Comparison of ENCODE assay signal across 1 cellular context in the genomic region with DNA sequence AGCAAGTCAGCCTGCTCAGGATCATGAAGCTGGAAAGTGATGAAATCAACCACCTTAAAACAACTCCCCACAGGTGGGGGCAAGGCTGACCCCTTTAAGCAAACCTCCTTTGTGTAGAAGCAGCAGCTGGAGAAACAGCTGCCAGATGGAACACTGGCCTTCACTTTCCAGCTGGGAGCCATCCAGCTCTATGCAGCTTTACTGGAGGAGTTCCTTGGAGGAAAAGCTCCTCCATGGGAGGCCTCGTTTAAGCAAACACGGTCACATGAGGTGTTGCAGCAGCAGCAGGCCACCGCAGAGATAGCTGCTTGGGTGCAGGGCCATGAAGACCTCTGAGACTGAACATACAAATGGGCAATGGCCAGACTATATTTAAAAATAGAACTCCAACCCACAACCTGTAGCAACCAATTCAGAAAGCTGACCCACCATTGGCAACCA.
A peak's percentile ranks its signal among the peaks of the same experiment; 100 is the strongest.
TF ChIP-seq lines count a peak whose summit lies in the region.

No MANE protein-coding gene starts in this region.

TF ChIP-seq in K562, 482 proteins besides CTCF, POLR2A, EP300 and RAD21 (continued from another document and continues in another):
- TF ChIP-seq, protein P1, sequence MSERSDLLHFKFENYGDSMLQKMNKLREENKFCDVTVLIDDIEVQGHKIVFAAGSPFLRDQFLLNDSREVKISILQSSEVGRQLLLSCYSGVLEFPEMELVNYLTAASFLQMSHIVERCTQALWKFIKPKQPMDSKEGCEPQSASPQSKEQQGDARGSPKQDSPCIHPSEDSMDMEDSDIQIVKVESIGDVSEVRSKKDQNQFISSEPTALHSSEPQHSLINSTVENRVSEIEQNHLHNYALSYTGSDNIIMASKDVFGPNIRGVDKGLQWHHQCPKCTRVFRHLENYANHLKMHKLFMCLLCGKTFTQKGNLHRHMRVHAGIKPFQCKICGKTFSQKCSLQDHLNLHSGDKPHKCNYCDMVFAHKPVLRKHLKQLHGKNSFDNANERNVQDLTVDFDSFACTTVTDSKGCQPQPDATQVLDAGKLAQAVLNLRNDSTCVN (CRISPR knock-in tag; IDR thresholded peaks at IDR 0.05), result no peak
- TF ChIP-seq, protein P2, sequence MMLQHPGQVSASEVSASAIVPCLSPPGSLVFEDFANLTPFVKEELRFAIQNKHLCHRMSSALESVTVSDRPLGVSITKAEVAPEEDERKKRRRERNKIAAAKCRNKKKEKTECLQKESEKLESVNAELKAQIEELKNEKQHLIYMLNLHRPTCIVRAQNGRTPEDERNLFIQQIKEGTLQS (IDR thresholded peaks at IDR 0.05), result 0 out of 2 replicates have a peak, but pooled peaks have one; percentile 23
- TF ChIP-seq, protein P2 (CRISPR knock-in tag; conservative IDR thresholded peaks at IDR 0.05), result no peak
- TF ChIP-seq, protein P3, sequence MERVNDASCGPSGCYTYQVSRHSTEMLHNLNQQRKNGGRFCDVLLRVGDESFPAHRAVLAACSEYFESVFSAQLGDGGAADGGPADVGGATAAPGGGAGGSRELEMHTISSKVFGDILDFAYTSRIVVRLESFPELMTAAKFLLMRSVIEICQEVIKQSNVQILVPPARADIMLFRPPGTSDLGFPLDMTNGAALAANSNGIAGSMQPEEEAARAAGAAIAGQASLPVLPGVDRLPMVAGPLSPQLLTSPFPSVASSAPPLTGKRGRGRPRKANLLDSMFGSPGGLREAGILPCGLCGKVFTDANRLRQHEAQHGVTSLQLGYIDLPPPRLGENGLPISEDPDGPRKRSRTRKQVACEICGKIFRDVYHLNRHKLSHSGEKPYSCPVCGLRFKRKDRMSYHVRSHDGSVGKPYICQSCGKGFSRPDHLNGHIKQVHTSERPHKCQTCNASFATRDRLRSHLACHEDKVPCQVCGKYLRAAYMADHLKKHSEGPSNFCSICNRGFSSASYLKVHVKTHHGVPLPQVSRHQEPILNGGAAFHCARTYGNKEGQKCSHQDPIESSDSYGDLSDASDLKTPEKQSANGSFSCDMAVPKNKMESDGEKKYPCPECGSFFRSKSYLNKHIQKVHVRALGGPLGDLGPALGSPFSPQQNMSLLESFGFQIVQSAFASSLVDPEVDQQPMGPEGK (CRISPR knock-in tag; IDR thresholded peaks at IDR 0.05; ENCODE audit: borderline replicate concordance), result no peak
- TF ChIP-seq, protein P4, sequence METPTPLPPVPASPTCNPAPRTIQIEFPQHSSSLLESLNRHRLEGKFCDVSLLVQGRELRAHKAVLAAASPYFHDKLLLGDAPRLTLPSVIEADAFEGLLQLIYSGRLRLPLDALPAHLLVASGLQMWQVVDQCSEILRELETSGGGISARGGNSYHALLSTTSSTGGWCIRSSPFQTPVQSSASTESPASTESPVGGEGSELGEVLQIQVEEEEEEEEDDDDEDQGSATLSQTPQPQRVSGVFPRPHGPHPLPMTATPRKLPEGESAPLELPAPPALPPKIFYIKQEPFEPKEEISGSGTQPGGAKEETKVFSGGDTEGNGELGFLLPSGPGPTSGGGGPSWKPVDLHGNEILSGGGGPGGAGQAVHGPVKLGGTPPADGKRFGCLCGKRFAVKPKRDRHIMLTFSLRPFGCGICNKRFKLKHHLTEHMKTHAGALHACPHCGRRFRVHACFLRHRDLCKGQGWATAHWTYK (CRISPR knock-in tag; IDR thresholded peaks at IDR 0.05), result 0 out of 2 replicates have a peak, but pooled peaks have one; percentile 36
- TF ChIP-seq KLF6 (CRISPR knock-in tag; IDR thresholded peaks at IDR 0.05; ENCODE audit: borderline replicate concordance) (peak; percentile 33; the same call in 1 of the 2 replicates), RFX5 (IDR thresholded peaks at IDR 0.05; ENCODE audit: low read depth, low read length) (no peak), CBX3 (IDR thresholded peaks at IDR 0.05; ENCODE audit: borderline replicate concordance in 1 of 2, low read length in 2 of 2) (no peak), TARDBP (IDR thresholded peaks at IDR 0.05) (no peak), ESRRB (CRISPR knock-in tag; IDR thresholded peaks at IDR 0.05; ENCODE audit: borderline replicate concordance) (no peak), CEBPG (CRISPR knock-in tag; IDR thresholded peaks at IDR 0.05) (peak; percentile 37), CEBPG (tag; conservative IDR thresholded peaks at IDR 0.05 in 1 of 2, IDR thresholded peaks at IDR 0.05 in 1 of 2) (peak; percentile 66 to 79; a peak in 3 of 4 replicates), TGIF2 (CRISPR knock-in tag; IDR thresholded peaks at IDR 0.05) (no peak), ZNF431 (CRISPR knock-in tag; IDR thresholded peaks at IDR 0.05) (no peak), ASH1L (IDR thresholded peaks at IDR 0.05; ENCODE audit: borderline replicate concordance, low read depth, partially characterized antibody) (no peak), EGR1 (conservative IDR thresholded peaks at IDR 0.05) (no peak), TCF3 (CRISPR knock-in tag; IDR thresholded peaks at IDR 0.05) (no peak), FUS (optimal IDR thresholded peaks at IDR 0.05; ENCODE audit: low read depth, low read length) (no peak), FOXA1 (IDR thresholded peaks at IDR 0.05; ENCODE audit: borderline replicate concordance) (no peak), KDM2B (CRISPR knock-in tag; IDR thresholded peaks at IDR 0.05) (no peak), MIER1 (IDR thresholded peaks at IDR 0.05; ENCODE audit: low read depth) (no peak), KLF13 (tag; IDR thresholded peaks at IDR 0.05; ENCODE audit: borderline replicate concordance, low read depth) (no peak), CBX1 (IDR thresholded peaks at IDR 0.05; ENCODE audit: low read depth) (no peak), ZNF583 (CRISPR knock-in tag; IDR thresholded peaks at IDR 0.05) (peak; percentile 35; the same call in 1 of the 2 replicates)
- TF ChIP-seq, protein P5, sequence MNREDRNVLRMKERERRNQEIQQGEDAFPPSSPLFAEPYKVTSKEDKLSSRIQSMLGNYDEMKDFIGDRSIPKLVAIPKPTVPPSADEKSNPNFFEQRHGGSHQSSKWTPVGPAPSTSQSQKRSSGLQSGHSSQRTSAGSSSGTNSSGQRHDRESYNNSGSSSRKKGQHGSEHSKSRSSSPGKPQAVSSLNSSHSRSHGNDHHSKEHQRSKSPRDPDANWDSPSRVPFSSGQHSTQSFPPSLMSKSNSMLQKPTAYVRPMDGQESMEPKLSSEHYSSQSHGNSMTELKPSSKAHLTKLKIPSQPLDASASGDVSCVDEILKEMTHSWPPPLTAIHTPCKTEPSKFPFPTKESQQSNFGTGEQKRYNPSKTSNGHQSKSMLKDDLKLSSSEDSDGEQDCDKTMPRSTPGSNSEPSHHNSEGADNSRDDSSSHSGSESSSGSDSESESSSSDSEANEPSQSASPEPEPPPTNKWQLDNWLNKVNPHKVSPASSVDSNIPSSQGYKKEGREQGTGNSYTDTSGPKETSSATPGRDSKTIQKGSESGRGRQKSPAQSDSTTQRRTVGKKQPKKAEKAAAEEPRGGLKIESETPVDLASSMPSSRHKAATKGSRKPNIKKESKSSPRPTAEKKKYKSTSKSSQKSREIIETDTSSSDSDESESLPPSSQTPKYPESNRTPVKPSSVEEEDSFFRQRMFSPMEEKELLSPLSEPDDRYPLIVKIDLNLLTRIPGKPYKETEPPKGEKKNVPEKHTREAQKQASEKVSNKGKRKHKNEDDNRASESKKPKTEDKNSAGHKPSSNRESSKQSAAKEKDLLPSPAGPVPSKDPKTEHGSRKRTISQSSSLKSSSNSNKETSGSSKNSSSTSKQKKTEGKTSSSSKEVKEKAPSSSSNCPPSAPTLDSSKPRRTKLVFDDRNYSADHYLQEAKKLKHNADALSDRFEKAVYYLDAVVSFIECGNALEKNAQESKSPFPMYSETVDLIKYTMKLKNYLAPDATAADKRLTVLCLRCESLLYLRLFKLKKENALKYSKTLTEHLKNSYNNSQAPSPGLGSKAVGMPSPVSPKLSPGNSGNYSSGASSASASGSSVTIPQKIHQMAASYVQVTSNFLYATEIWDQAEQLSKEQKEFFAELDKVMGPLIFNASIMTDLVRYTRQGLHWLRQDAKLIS (CRISPR knock-in tag; IDR thresholded peaks at IDR 0.05), result no peak
- TF ChIP-seq, protein P6, sequence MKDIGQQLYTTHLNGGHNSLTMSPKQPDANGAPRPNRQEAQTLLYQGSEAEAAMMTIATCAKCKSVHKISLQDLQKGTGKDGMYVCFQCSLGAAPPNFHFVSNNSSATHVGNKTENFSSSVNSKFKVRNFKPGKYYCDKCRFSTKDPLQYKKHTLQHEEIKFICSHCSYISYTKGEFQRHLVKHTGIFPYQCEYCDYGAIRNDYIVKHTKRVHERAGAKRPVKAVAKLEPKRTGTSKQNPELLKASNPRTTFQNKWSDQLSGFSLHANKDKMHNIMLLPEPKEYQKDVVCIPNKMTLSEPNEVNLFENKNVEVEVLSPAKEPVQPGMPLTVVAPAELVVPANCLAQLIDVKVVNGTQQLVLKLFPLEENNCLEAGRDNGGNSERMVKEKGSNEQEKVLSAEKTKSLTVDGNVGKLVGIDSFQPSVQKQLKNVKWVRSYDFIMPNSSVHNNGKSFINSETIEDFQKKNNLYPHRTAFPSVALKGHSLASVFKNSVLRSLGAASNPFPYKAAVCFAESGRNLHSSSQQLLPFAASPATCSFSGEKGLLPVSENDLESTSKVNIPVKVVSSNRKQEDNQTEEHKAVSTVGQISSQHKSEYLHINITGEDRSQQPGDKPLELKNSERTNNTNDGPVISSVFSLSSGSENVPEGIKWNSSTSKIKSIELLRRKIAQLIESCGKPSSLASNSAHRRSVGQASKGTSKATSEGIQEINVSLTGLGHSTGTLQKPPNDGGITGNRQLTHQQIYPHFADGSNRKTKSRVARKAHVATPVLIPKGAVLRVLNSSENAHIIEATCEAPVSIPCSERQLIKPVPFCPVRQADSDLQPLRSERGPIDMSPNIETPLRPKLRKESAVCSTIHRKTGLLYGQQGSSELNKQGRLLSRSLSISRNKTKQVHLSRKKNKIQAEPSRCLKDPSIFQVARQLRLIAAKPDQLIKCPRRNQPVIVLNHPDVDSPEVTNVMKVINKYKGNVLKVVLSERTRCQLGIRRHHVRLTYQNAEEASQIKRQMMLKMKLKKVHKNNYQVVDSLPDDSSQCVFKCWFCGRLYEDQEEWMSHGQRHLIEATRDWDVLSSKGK (CRISPR knock-in tag; IDR thresholded peaks at IDR 0.05), result no peak
- TF ChIP-seq, protein P7, sequence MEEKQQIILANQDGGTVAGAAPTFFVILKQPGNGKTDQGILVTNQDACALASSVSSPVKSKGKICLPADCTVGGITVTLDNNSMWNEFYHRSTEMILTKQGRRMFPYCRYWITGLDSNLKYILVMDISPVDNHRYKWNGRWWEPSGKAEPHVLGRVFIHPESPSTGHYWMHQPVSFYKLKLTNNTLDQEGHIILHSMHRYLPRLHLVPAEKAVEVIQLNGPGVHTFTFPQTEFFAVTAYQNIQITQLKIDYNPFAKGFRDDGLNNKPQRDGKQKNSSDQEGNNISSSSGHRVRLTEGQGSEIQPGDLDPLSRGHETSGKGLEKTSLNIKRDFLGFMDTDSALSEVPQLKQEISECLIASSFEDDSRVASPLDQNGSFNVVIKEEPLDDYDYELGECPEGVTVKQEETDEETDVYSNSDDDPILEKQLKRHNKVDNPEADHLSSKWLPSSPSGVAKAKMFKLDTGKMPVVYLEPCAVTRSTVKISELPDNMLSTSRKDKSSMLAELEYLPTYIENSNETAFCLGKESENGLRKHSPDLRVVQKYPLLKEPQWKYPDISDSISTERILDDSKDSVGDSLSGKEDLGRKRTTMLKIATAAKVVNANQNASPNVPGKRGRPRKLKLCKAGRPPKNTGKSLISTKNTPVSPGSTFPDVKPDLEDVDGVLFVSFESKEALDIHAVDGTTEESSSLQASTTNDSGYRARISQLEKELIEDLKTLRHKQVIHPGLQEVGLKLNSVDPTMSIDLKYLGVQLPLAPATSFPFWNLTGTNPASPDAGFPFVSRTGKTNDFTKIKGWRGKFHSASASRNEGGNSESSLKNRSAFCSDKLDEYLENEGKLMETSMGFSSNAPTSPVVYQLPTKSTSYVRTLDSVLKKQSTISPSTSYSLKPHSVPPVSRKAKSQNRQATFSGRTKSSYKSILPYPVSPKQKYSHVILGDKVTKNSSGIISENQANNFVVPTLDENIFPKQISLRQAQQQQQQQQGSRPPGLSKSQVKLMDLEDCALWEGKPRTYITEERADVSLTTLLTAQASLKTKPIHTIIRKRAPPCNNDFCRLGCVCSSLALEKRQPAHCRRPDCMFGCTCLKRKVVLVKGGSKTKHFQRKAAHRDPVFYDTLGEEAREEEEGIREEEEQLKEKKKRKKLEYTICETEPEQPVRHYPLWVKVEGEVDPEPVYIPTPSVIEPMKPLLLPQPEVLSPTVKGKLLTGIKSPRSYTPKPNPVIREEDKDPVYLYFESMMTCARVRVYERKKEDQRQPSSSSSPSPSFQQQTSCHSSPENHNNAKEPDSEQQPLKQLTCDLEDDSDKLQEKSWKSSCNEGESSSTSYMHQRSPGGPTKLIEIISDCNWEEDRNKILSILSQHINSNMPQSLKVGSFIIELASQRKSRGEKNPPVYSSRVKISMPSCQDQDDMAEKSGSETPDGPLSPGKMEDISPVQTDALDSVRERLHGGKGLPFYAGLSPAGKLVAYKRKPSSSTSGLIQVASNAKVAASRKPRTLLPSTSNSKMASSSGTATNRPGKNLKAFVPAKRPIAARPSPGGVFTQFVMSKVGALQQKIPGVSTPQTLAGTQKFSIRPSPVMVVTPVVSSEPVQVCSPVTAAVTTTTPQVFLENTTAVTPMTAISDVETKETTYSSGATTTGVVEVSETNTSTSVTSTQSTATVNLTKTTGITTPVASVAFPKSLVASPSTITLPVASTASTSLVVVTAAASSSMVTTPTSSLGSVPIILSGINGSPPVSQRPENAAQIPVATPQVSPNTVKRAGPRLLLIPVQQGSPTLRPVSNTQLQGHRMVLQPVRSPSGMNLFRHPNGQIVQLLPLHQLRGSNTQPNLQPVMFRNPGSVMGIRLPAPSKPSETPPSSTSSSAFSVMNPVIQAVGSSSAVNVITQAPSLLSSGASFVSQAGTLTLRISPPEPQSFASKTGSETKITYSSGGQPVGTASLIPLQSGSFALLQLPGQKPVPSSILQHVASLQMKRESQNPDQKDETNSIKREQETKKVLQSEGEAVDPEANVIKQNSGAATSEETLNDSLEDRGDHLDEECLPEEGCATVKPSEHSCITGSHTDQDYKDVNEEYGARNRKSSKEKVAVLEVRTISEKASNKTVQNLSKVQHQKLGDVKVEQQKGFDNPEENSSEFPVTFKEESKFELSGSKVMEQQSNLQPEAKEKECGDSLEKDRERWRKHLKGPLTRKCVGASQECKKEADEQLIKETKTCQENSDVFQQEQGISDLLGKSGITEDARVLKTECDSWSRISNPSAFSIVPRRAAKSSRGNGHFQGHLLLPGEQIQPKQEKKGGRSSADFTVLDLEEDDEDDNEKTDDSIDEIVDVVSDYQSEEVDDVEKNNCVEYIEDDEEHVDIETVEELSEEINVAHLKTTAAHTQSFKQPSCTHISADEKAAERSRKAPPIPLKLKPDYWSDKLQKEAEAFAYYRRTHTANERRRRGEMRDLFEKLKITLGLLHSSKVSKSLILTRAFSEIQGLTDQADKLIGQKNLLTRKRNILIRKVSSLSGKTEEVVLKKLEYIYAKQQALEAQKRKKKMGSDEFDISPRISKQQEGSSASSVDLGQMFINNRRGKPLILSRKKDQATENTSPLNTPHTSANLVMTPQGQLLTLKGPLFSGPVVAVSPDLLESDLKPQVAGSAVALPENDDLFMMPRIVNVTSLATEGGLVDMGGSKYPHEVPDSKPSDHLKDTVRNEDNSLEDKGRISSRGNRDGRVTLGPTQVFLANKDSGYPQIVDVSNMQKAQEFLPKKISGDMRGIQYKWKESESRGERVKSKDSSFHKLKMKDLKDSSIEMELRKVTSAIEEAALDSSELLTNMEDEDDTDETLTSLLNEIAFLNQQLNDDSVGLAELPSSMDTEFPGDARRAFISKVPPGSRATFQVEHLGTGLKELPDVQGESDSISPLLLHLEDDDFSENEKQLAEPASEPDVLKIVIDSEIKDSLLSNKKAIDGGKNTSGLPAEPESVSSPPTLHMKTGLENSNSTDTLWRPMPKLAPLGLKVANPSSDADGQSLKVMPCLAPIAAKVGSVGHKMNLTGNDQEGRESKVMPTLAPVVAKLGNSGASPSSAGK (IDR thresholded peaks at IDR 0.05), result peak; percentile 71
